In genomic region chr3:46960081-46960701, GRCh38 we compare ENCODE assay signal across 9 cellular contexts. TPM values are rescaled to one million over a fixed set of nuclear protein-coding genes. Genes with fewer than 3 reads are reported as not detected.
A peak's percentile ranks its signal among the peaks of the same experiment; 100 is the strongest.
DNase-seq lines count a peak whose midpoint lies in the region; ATAC-seq and TF ChIP-seq lines count a peak whose summit lies in the region.
"Had no signal": no experiment of that assay in that cellular context is flagged by ENCODE, and none has a peak within 500 bp of the region (broad histone marks: within the 10 kb centered on the region; RNA-seq: fewer than 3 reads in every experiment).

No MANE protein-coding gene starts in this region.

- in situ Hi-C loops in GM13977 (cut with MboI; ENCODE audit: low pct_unique_long_range_greater_than_20kb, low sequenced_read_pairs, unreplicated experiment): no loop called here

- H3K36me3 ChIP-seq in RWPE2 (ENCODE audit: low read depth): peaks cover 22% of the 10 kb centered on the region

- peaks cover 26% of the 10 kb centered on the region for H3K4me1 ChIP-seq in RWPE2 (ENCODE audit: insufficient read depth, poor library complexity, severe bottlenecking)

- TF ChIP-seq CTCF in GM13977 (IDR thresholded peaks at IDR 0.05; ENCODE audit: extremely low read depth, insufficient read depth, missing control alignments): no peak
- TF ChIP-seq CTCF in RWPE2 (IDR thresholded peaks at IDR 0.05; ENCODE audit: poor library complexity, severe bottlenecking): no peak

- no peak for TF ChIP-seq POLR2A in GM18505 (IDR thresholded peaks at IDR 0.05; ENCODE audit: borderline replicate concordance, extremely low read depth, insufficient read depth, insufficient read length)

- peak; percentile 93 for ATAC-seq in RWPE2 (ENCODE audit: low read depth)
- no peak for ATAC-seq in GM18505 (IDR thresholded peaks at IDR 0.05; ENCODE audit: unreplicated experiment)
- no peak for ATAC-seq in GM18517 (IDR thresholded peaks at IDR 0.05; ENCODE audit: unreplicated experiment)

- no peaks in the 10 kb centered on the region for H3K27me3 ChIP-seq in RWPE2 (ENCODE audit: insufficient read depth, poor library complexity, severe bottlenecking)

- DNase-seq in GM13977 (ENCODE audit: low spot score) (peak; percentile 47), RWPE2 (ENCODE audit: low spot score) (no peak), fibroblast of gingiva (ENCODE audit: low read depth) (peak; percentile 11), pulmonary artery endothelial cell (ENCODE audit: low read depth, low spot score) (peak; percentile 74), NCI-H82 (lab: John Stamatoyannopoulos, UW) (no peak), SW 1271 (lab: John Stamatoyannopoulos, UW) (no peak)

- H3K4me3 ChIP-seq in RWPE2 (ENCODE audit: severe bottlenecking): no peak overlapping the region

- H3K9me3 ChIP-seq in RWPE2 (ENCODE audit: severe bottlenecking): no peaks in the 10 kb centered on the region

- H3K27ac ChIP-seq in RWPE2 (ENCODE audit: poor library complexity, severe bottlenecking): peak overlapping the region; percentile 53
- H3K27ac ChIP-seq: KMS-11 had no signal

RNA-seq across cellular contexts. Expression of gene CCDC12, which starts 16.4 kb away (rescaled TPM):
- total RNA-seq in pulmonary artery endothelial cell: 38.6 and 40.5 TPM in 2 replicates

RNA-seq across cellular contexts. Expression of gene NBEAL2, which starts 19.3 kb away (rescaled TPM):
- total RNA-seq in pulmonary artery endothelial cell: 24.3 and 36.9 TPM in 2 replicates

Comparison
In these comparisons a context has a peak if more than half of its experiments do, and no peak if none do; other contexts are left out.
1. DNase-seq: peak in GM13977 (single experiment), fibroblast of gingiva (single experiment) and pulmonary artery endothelial cell (single experiment); none in RWPE2 (single experiment), NCI-H82 (single experiment) and SW 1271 (0 of 2).